Comparison of ENCODE assay signal across 10 cellular contexts in genomic region chr16:70715860-70716357, GRCh38. TPM values are rescaled to one million over a fixed set of nuclear protein-coding genes. Genes with fewer than 3 reads are reported as not detected.
DNase-seq lines count a peak whose midpoint lies in the region; ATAC-seq, FAIRE-seq and TF ChIP-seq lines count a peak whose summit lies in the region.
"Had no signal": no experiment of that assay in that cellular context is flagged by ENCODE, and none has a peak within 500 bp of the region (broad histone marks: within the 10 kb centered on the region; RNA-seq: fewer than 3 reads in every experiment).

No MANE protein-coding gene starts in this region.

- H3K4me3 ChIP-seq in body of pancreas (no peak overlapping the region), kidney (ENCODE audit: low read length in 2 of 2) (peak overlapping the region in 1 of 2 donors; percentile 23)

- H3K36me3 ChIP-seq in body of pancreas (replicated peaks in 1 of 2; ENCODE audit: insufficient read depth in 1 of 2, low read depth in 2 of 2) (no peaks in the 10 kb centered on the region), kidney (ENCODE audit: control insufficient read depth in 1 of 2, insufficient read depth in 2 of 2, low read length in 2 of 2) (no peaks in the 10 kb centered on the region)

- intact Hi-C loops in body of pancreas (cut with DNase I), result no loop called here
- intact Hi-C loops in kidney (cut with DNase I), result no loop called here
- intact Hi-C loops in left colon (cut with DNase I, micrococcal nuclease), result no loop called here

- peaks cover 27% of the 10 kb centered on the region for H3K4me1 ChIP-seq in body of pancreas
- peaks cover 32 to 40% of the 10 kb centered on the region in 2 donors for H3K4me1 ChIP-seq in kidney (ENCODE audit: control insufficient read depth in 1 of 2, insufficient read depth in 1 of 2, low read depth in 1 of 2, low read length in 2 of 2)

- TF ChIP-seq CTCF in body of pancreas (IDR thresholded peaks at IDR 0.05) (no peak), kidney (IDR thresholded peaks at IDR 0.05; ENCODE audit: borderline replicate concordance, extremely low read depth, insufficient read depth) (no peak)

- DNase-seq in body of pancreas, result peak in 2 of 4 donors; percentile 38 to 48
- DNase-seq in kidney, result no peak
- peak in 18 of 49 donors; percentile 17 to 78 (median 40) for DNase-seq in substantia nigra (lab: John Stamatoyannopoulos, UW)
- DNase-seq in dedifferentiated amniotic fluid mesenchymal stem cell (ENCODE audit: extremely low spot score), result no peak
- DNase-seq in left colon, result no peak
- DNase-seq: activated CD4-positive, alpha-beta T cell treated with anti-CD3 and anti-CD28 coated beads, Interleukin-2, amount 10 ng/mL, durations not matched to agents 24 days and 14 days; NCI-H1417 treated with DMSO at 0.1 percent for 48 hours had no signal

- peak; percentile 57 for ATAC-seq in body of pancreas
- no peak for ATAC-seq in GM19328 (IDR thresholded peaks at IDR 0.05; ENCODE audit: unreplicated experiment)
- no peak for ATAC-seq in left colon
- no peak for ATAC-seq in GM19467 (IDR thresholded peaks at IDR 0.05; ENCODE audit: unreplicated experiment)

- H3K9me3 ChIP-seq in body of pancreas (no peaks in the 10 kb centered on the region), kidney (ENCODE audit: control insufficient read depth in 1 of 2, low read length in 2 of 2) (peaks cover 0 to 4% of the 10 kb centered on the region in 2 donors)

- H3K9ac ChIP-seq in kidney (ENCODE audit: low read length in 2 of 2), result peak overlapping the region in 1 of 2 donors; percentile 24

- H3K27me3 ChIP-seq in body of pancreas, result no peaks in the 10 kb centered on the region

- WGBS in body of pancreas, 2 donors, result 60 to 67% methylated on average over 6 of the region's 6 CpGs

- H3K27ac ChIP-seq in body of pancreas (peak overlapping the region; percentile 58 to 86 (median 66)), kidney (ENCODE audit: low read depth in 2 of 2, low read length in 2 of 2) (peak overlapping the region; percentile 93 to 97), substantia nigra (ENCODE audit: low read depth, low read length, poor library complexity, severe bottlenecking) (peak overlapping the region; percentile 4)

- FAIRE-seq in kidney (lab: Jason Lieb, UNC), result no peak

- TF ChIP-seq POLR2A in body of pancreas (IDR thresholded peaks at IDR 0.05), result no peak

- no peak for TF ChIP-seq EP300 in Ishikawa (IDR thresholded peaks at IDR 0.05; ENCODE audit: borderline replicate concordance)

- no peak for TF ChIP-seq RAD21 in Ishikawa (IDR thresholded peaks at IDR 0.05; ENCODE audit: low read depth)

TF ChIP-seq in Ishikawa, 13 proteins besides CTCF, POLR2A, EP300 and RAD21:
- TF ChIP-seq NFIC (IDR thresholded peaks at IDR 0.05) (peak; percentile 3; the same call in 1 of the 2 replicates), USF1 (IDR thresholded peaks at IDR 0.05) (0 out of 2 replicates have a peak, but pooled peaks have one; percentile 13), YY1 (IDR thresholded peaks at IDR 0.05; ENCODE audit: low read depth) (no peak)
- TF ChIP-seq, protein P1, sequence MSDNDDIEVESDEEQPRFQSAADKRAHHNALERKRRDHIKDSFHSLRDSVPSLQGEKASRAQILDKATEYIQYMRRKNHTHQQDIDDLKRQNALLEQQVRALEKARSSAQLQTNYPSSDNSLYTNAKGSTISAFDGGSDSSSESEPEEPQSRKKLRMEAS (IDR thresholded peaks at IDR 0.05), result no peak

RNA-seq across cellular contexts. Expression of gene MTSS2, which starts 30.1 kb away (rescaled TPM):
- total RNA-seq in body of pancreas (10 to 100 TPM in 1 of 2 donors, 1 to 10 TPM in 1; 8.8 to 23.4 TPM), kidney (33.0 TPM), left colon (10 to 100 TPM; 21.5 to 28.3 TPM)
- polyA plus RNA-seq in kidney (ENCODE audit: insufficient read depth, low read depth, low replicate concordance), result 19.2 TPM

Comparison
In these comparisons a context has a peak if more than half of its experiments do, and no peak if none do; other contexts are left out.
1. H3K27ac ChIP-seq: peak in every context shown above with its lines; median percentile 95 in kidney; 66 in body of pancreas; 4 in substantia nigra.